Comparison of ENCODE assay signal across 15 cellular contexts in genomic region chr10:62689712-62690111, GRCh38.
A peak's percentile ranks its signal among the peaks of the same experiment; 100 is the strongest.
DNase-seq lines count a peak whose midpoint lies in the region; ATAC-seq and TF ChIP-seq lines count a peak whose summit lies in the region.
"Had no signal": no experiment of that assay in that cellular context is flagged by ENCODE, and none has a peak within 500 bp of the region (broad histone marks: within the 10 kb centered on the region; RNA-seq: fewer than 3 reads in every experiment).

No MANE protein-coding gene starts in this region.

- H3K27ac Mint-ChIP-seq in T-helper 17 cell, result peak overlapping the region; percentile 92
- peak overlapping the region in 7 of 9 donors; percentile 4 to 65 (median 50) for H3K27ac Mint-ChIP-seq in naive thymus-derived CD4-positive, alpha-beta T cell

- H3K4me3 ChIP-seq in GM12865 (ENCODE audit: low read depth, low read length), result no peak overlapping the region
- peak overlapping the region; percentile 23 for H3K4me3 ChIP-seq in naive thymus-derived CD4-positive, alpha-beta T cell (ENCODE audit: low read length)
- H3K4me3 ChIP-seq in thyroid gland (replicated peaks in 1 of 3), result no peak overlapping the region

- peak overlapping the region; percentile 57 for H3K4me3 Mint-ChIP-seq in T-helper 17 cell
- H3K4me3 Mint-ChIP-seq in naive thymus-derived CD4-positive, alpha-beta T cell, result peak overlapping the region; percentile 6 to 79 (median 67)

- POLR2A ChIA-PET in naive thymus-derived CD4-positive, alpha-beta T cell (lab: Charles Lee), result interaction anchor here (0.7 kb wide), 1 partner anchor 133 kb away, joined by 7 read pairs; no protein-coding TSS in a partner anchor

- H3K27ac ChIP-seq in naive thymus-derived CD4-positive, alpha-beta T cell (ENCODE audit: low read depth, low read length), result no peak overlapping the region
- H3K27ac ChIP-seq in thyroid gland, result no peak overlapping the region

- 56 to 71% methylated on average over 5 of the region's 5 CpGs for whole genome bisulfite sequencing in thyroid gland, 2 donors

- CTCF ChIA-PET in naive thymus-derived CD4-positive, alpha-beta T cell (lab: Charles Lee), result interaction anchor here (0.6 kb wide), 1 partner anchor 49 kb away, joined by 6 read pairs; no protein-coding TSS in a partner anchor

- no peaks in the 10 kb centered on the region for H3K36me3 Mint-ChIP-seq in T-helper 17 cell (ENCODE audit: low read depth)
- peaks cover 0 to 14% (median 9%) of the 10 kb centered on the region in 5 donors for H3K36me3 Mint-ChIP-seq in naive thymus-derived CD4-positive, alpha-beta T cell

- intact Hi-C loops in naive thymus-derived CD4-positive, alpha-beta T cell (cut with micrococcal nuclease), result loop anchor here in 1 of 2 donors (5.0 kb wide), 3 partner anchors 43 to 128 kb away; partner anchors contain the start of gene EGR2
- intact Hi-C loops in thyroid gland (cut with DNase I), result no loop called here

- no peaks in the 10 kb centered on the region for H3K27me3 Mint-ChIP-seq in T-helper 17 cell
- H3K27me3 Mint-ChIP-seq in naive thymus-derived CD4-positive, alpha-beta T cell, result no peaks in the 10 kb centered on the region

- peak; percentile 58 for DNase-seq in GM12865 (ENCODE audit: low read depth)
- no peak for DNase-seq in T-helper 17 cell
- peak in 4 of 9 donors; percentile 12 to 24 (median 18) for DNase-seq in naive thymus-derived CD4-positive, alpha-beta T cell
- no peak for DNase-seq in NCI-H345 treated with DMSO at 0.1 percent for 48 hours (lab: John Stamatoyannopoulos, UW; ENCODE audit: unreplicated experiment)
- DNase-seq in thyroid gland, result no peak
- DNase-seq: activated CD4-positive, alpha-beta T cell treated with anti-CD3 and anti-CD28 coated beads for 48 hours; amygdala; Calu3; effector CD4-positive, alpha-beta T cell; NCI-H1092 treated with DMSO at 0.1 percent for 48 hours; NCI-H774 had no signal

- TF ChIP-seq CTCF in GM12865 (IDR thresholded peaks at IDR 0.05; ENCODE audit: insufficient read depth, low read depth, low read length, missing control alignments) (no peak), thyroid gland (IDR thresholded peaks at IDR 0.05) (no peak)

- no peaks in the 10 kb centered on the region for H3K9me3 ChIP-seq in T-helper 17 cell (ENCODE audit: control insufficient read depth, low read length, poor library complexity, severe bottlenecking)
- no peaks in the 10 kb centered on the region for H3K9me3 ChIP-seq in naive thymus-derived CD4-positive, alpha-beta T cell (ENCODE audit: control insufficient read depth in 2 of 3, low read length in 3 of 3)
- no peaks in the 10 kb centered on the region for H3K9me3 ChIP-seq in thyroid gland

- peaks cover 30 to 37% of the 10 kb centered on the region in 2 donors for H3K4me1 ChIP-seq in naive thymus-derived CD4-positive, alpha-beta T cell (ENCODE audit: control insufficient read depth in 2 of 2, insufficient read depth in 2 of 2, low read length in 2 of 2)
- peaks cover 7 to 33% of the 10 kb centered on the region in 2 donors for H3K4me1 ChIP-seq in thyroid gland

- H3K9me3 Mint-ChIP-seq in naive thymus-derived CD4-positive, alpha-beta T cell, result peaks cover 0 to 18% (median 6%) of the 10 kb centered on the region in 11 donors

- no peaks in the 10 kb centered on the region for H3K36me3 ChIP-seq in naive thymus-derived CD4-positive, alpha-beta T cell (ENCODE audit: control insufficient read depth in 2 of 3, insufficient read depth in 3 of 3, low read length in 3 of 3)
- no peaks in the 10 kb centered on the region for H3K36me3 ChIP-seq in thyroid gland

- no peaks in the 10 kb centered on the region for H3K27me3 ChIP-seq in naive thymus-derived CD4-positive, alpha-beta T cell (ENCODE audit: control insufficient read depth in 2 of 2, insufficient read depth in 2 of 2, low read length in 2 of 2)
- no peaks in the 10 kb centered on the region for H3K27me3 ChIP-seq in thyroid gland

- H3K4me1 Mint-ChIP-seq in T-helper 17 cell, result peaks cover 36% of the 10 kb centered on the region
- peaks cover 27 to 57% (median 48%) of the 10 kb centered on the region in 7 donors for H3K4me1 Mint-ChIP-seq in naive thymus-derived CD4-positive, alpha-beta T cell

- ATAC-seq in GM21576 (IDR thresholded peaks at IDR 0.05; ENCODE audit: unreplicated experiment) (peak; percentile 53), T-helper 17 cell (no peak), HG02588 (IDR thresholded peaks at IDR 0.05; ENCODE audit: unreplicated experiment) (no peak), HG02623 (IDR thresholded peaks at IDR 0.05; ENCODE audit: unreplicated experiment) (no peak)
- ATAC-seq in naive thymus-derived CD4-positive, alpha-beta T cell, result peak; percentile 43
- ATAC-seq: left lobe of liver had no signal

- no peak for TF ChIP-seq POLR2A in thyroid gland (IDR thresholded peaks at IDR 0.05)

Comparison
In these comparisons a context has a peak if more than half of its experiments do, and no peak if none do; other contexts are left out.
1. ATAC-seq: peak in GM21576 (single experiment) and naive thymus-derived CD4-positive, alpha-beta T cell (single experiment); none in T-helper 17 cell (single experiment), HG02588 (single experiment) and HG02623 (single experiment).